Comparison of ENCODE assay signal across 1 cellular context in genomic region chr19:42199440-42200115, GRCh38.
TF ChIP-seq lines count a peak whose summit lies in the region.

No MANE protein-coding gene starts in this region.

TF ChIP-seq in K562, 482 proteins besides CTCF, POLR2A, EP300 and RAD21 (continued from another document and continues in another):
- TF ChIP-seq SMAD4 (CRISPR knock-in tag; conservative IDR thresholded peaks at IDR 0.05) (peak; percentile 62), DACH1 (IDR thresholded peaks at IDR 0.05; ENCODE audit: partially characterized antibody) (no peak), C11orf30 (IDR thresholded peaks at IDR 0.05; ENCODE audit: low read depth) (peak; percentile 69), SPI1 (IDR thresholded peaks at IDR 0.05; ENCODE audit: borderline replicate concordance, low read depth, low read length) (0 out of 2 replicates have a peak, but pooled peaks have one; percentile 15), NRF1 (conservative IDR thresholded peaks at IDR 0.05 in 1 of 2, IDR thresholded peaks at IDR 0.05 in 1 of 2) (peak; percentile 66 to 69), TOE1 (IDR thresholded peaks at IDR 0.05; ENCODE audit: borderline replicate concordance) (no peak), TOE1 (CRISPR knock-in tag; IDR thresholded peaks at IDR 0.05; ENCODE audit: borderline replicate concordance, low read depth) (no peak), TFAP4 (CRISPR knock-in tag; IDR thresholded peaks at IDR 0.05; ENCODE audit: borderline replicate concordance) (peak; percentile 91), KDM1A (IDR thresholded peaks at IDR 0.05) (no peak), ZC3H8 (IDR thresholded peaks at IDR 0.05) (peak; percentile 80; the same call in 1 of the 2 replicates), EP400 (IDR thresholded peaks at IDR 0.05) (peak; percentile 72; the same call in 1 of the 2 replicates), SMARCA5 (IDR thresholded peaks at IDR 0.05) (peak; percentile 52; the same call in 1 of the 2 replicates), CBX5 (IDR thresholded peaks at IDR 0.05; ENCODE audit: borderline replicate concordance, low read depth) (0 out of 2 replicates have a peak, but pooled peaks have one; percentile 10), NR4A1 (CRISPR knock-in tag; IDR thresholded peaks at IDR 0.05) (no peak), NR4A1 (tag; IDR thresholded peaks at IDR 0.05) (no peak), HMGN3 (IDR thresholded peaks at IDR 0.05; ENCODE audit: borderline replicate concordance, extremely low read depth, insufficient read length, low read depth, low read length) (peak; percentile 17), CC2D1A (IDR thresholded peaks at IDR 0.05) (peak; percentile 95), GABPB1 (CRISPR knock-in tag; IDR thresholded peaks at IDR 0.05) (peak; percentile 79), SMARCE1 (IDR thresholded peaks at IDR 0.05) (peak; percentile 67; the same call in 1 of the 2 replicates), ELF4 (CRISPR knock-in tag; IDR thresholded peaks at IDR 0.05) (peak; percentile 55; the same call in 1 of the 2 replicates), MECOM (CRISPR knock-in tag; IDR thresholded peaks at IDR 0.05) (no peak), ZBTB40 (IDR thresholded peaks at IDR 0.05) (peak; percentile 77), ZBTB40 (CRISPR knock-in tag; IDR thresholded peaks at IDR 0.05) (no peak), ARNT (IDR thresholded peaks at IDR 0.05) (peak; percentile 53 to 88; a peak in 1 of 4 replicates), ELK3 (CRISPR knock-in tag; IDR thresholded peaks at IDR 0.05) (no peak), NBN (IDR thresholded peaks at IDR 0.05; ENCODE audit: low read depth) (peak; percentile 83; the same call in 1 of the 2 replicates), ATF1 (CRISPR knock-in tag; IDR thresholded peaks at IDR 0.05) (no peak), ATF1 (tag; IDR thresholded peaks at IDR 0.05) (peak; percentile 70)
- TF ChIP-seq, protein P1, sequence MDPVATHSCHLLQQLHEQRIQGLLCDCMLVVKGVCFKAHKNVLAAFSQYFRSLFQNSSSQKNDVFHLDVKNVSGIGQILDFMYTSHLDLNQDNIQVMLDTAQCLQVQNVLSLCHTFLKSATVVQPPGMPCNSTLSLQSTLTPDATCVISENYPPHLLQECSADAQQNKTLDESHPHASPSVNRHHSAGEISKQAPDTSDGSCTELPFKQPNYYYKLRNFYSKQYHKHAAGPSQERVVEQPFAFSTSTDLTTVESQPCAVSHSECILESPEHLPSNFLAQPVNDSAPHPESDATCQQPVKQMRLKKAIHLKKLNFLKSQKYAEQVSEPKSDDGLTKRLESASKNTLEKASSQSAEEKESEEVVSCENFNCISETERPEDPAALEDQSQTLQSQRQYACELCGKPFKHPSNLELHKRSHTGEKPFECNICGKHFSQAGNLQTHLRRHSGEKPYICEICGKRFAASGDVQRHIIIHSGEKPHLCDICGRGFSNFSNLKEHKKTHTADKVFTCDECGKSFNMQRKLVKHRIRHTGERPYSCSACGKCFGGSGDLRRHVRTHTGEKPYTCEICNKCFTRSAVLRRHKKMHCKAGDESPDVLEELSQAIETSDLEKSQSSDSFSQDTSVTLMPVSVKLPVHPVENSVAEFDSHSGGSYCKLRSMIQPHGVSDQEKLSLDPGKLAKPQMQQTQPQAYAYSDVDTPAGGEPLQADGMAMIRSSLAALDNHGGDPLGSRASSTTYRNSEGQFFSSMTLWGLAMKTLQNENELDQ (CRISPR knock-in tag; IDR thresholded peaks at IDR 0.05; ENCODE audit: borderline replicate concordance), result no peak
- TF ChIP-seq, protein P2, sequence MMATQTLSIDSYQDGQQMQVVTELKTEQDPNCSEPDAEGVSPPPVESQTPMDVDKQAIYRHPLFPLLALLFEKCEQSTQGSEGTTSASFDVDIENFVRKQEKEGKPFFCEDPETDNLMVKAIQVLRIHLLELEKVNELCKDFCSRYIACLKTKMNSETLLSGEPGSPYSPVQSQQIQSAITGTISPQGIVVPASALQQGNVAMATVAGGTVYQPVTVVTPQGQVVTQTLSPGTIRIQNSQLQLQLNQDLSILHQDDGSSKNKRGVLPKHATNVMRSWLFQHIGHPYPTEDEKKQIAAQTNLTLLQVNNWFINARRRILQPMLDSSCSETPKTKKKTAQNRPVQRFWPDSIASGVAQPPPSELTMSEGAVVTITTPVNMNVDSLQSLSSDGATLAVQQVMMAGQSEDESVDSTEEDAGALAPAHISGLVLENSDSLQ (IDR thresholded peaks at IDR 0.05), result 0 out of 2 replicates have a peak, but pooled peaks have one; percentile 4
- TF ChIP-seq, protein P3, sequence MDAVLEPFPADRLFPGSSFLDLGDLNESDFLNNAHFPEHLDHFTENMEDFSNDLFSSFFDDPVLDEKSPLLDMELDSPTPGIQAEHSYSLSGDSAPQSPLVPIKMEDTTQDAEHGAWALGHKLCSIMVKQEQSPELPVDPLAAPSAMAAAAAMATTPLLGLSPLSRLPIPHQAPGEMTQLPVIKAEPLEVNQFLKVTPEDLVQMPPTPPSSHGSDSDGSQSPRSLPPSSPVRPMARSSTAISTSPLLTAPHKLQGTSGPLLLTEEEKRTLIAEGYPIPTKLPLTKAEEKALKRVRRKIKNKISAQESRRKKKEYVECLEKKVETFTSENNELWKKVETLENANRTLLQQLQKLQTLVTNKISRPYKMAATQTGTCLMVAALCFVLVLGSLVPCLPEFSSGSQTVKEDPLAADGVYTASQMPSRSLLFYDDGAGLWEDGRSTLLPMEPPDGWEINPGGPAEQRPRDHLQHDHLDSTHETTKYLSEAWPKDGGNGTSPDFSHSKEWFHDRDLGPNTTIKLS (IDR thresholded peaks at IDR 0.05; ENCODE audit: borderline replicate concordance, low read depth), result 0 out of 2 replicates have a peak, but pooled peaks have one; percentile 48
- TF ChIP-seq, protein P4, sequence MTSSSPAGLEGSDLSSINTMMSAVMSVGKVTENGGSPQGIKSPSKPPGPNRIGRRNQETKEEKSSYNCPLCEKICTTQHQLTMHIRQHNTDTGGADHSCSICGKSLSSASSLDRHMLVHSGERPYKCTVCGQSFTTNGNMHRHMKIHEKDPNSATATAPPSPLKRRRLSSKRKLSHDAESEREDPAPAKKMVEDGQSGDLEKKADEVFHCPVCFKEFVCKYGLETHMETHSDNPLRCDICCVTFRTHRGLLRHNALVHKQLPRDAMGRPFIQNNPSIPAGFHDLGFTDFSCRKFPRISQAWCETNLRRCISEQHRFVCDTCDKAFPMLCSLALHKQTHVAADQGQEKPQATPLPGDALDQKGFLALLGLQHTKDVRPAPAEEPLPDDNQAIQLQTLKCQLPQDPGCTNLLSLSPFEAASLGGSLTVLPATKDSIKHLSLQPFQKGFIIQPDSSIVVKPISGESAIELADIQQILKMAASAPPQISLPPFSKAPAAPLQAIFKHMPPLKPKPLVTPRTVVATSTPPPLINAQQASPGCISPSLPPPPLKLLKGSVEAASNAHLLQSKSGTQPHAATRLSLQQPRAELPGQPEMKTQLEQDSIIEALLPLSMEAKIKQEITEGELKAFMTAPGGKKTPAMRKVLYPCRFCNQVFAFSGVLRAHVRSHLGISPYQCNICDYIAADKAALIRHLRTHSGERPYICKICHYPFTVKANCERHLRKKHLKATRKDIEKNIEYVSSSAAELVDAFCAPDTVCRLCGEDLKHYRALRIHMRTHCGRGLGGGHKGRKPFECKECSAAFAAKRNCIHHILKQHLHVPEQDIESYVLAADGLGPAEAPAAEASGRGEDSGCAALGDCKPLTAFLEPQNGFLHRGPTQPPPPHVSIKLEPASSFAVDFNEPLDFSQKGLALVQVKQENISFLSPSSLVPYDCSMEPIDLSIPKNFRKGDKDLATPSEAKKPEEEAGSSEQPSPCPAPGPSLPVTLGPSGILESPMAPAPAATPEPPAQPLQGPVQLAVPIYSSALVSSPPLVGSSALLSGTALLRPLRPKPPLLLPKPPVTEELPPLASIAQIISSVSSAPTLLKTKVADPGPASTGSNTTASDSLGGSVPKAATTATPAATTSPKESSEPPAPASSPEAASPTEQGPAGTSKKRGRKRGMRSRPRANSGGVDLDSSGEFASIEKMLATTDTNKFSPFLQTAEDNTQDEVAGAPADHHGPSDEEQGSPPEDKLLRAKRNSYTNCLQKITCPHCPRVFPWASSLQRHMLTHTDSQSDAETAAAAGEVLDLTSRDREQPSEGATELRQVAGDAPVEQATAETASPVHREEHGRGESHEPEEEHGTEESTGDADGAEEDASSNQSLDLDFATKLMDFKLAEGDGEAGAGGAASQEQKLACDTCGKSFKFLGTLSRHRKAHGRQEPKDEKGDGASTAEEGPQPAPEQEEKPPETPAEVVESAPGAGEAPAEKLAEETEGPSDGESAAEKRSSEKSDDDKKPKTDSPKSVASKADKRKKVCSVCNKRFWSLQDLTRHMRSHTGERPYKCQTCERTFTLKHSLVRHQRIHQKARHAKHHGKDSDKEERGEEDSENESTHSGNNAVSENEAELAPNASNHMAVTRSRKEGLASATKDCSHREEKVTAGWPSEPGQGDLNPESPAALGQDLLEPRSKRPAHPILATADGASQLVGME (CRISPR knock-in tag; IDR thresholded peaks at IDR 0.05), result 0 out of 2 replicates have a peak, but pooled peaks have one; percentile 15
- TF ChIP-seq, protein P5, sequence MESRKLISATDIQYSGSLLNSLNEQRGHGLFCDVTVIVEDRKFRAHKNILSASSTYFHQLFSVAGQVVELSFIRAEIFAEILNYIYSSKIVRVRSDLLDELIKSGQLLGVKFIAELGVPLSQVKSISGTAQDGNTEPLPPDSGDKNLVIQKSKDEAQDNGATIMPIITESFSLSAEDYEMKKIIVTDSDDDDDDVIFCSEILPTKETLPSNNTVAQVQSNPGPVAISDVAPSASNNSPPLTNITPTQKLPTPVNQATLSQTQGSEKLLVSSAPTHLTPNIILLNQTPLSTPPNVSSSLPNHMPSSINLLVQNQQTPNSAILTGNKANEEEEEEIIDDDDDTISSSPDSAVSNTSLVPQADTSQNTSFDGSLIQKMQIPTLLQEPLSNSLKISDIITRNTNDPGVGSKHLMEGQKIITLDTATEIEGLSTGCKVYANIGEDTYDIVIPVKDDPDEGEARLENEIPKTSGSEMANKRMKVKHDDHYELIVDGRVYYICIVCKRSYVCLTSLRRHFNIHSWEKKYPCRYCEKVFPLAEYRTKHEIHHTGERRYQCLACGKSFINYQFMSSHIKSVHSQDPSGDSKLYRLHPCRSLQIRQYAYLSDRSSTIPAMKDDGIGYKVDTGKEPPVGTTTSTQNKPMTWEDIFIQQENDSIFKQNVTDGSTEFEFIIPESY (CRISPR knock-in tag; IDR thresholded peaks at IDR 0.05), result 0 out of 2 replicates have a peak, but pooled peaks have one; percentile 36
